Comparison of ENCODE assay signal across 1 cellular context in genomic region chr6:117674991-117675657, GRCh38.
A peak's percentile ranks its signal among the peaks of the same experiment; 100 is the strongest.
TF ChIP-seq lines count a peak whose summit lies in the region.

NUS1 (plus strand) TSS chr6:117675469; CDS start chr6:117675671, 202 bp downstream.

TF ChIP-seq in SK-N-SH, 30 proteins besides CTCF, POLR2A, EP300 and RAD21 (continued from another document):
- TF ChIP-seq, protein P1, sequence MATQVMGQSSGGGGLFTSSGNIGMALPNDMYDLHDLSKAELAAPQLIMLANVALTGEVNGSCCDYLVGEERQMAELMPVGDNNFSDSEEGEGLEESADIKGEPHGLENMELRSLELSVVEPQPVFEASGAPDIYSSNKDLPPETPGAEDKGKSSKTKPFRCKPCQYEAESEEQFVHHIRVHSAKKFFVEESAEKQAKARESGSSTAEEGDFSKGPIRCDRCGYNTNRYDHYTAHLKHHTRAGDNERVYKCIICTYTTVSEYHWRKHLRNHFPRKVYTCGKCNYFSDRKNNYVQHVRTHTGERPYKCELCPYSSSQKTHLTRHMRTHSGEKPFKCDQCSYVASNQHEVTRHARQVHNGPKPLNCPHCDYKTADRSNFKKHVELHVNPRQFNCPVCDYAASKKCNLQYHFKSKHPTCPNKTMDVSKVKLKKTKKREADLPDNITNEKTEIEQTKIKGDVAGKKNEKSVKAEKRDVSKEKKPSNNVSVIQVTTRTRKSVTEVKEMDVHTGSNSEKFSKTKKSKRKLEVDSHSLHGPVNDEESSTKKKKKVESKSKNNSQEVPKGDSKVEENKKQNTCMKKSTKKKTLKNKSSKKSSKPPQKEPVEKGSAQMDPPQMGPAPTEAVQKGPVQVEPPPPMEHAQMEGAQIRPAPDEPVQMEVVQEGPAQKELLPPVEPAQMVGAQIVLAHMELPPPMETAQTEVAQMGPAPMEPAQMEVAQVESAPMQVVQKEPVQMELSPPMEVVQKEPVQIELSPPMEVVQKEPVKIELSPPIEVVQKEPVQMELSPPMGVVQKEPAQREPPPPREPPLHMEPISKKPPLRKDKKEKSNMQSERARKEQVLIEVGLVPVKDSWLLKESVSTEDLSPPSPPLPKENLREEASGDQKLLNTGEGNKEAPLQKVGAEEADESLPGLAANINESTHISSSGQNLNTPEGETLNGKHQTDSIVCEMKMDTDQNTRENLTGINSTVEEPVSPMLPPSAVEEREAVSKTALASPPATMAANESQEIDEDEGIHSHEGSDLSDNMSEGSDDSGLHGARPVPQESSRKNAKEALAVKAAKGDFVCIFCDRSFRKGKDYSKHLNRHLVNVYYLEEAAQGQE (IDR thresholded peaks at IDR 0.05; ENCODE audit: low read depth, low read length), result 0 out of 2 replicates have a peak, but pooled peaks have one; percentile 47
- peak; percentile 58; the same call in 1 of the 2 replicates for TF ChIP-seq SIN3A (IDR thresholded peaks at IDR 0.05; ENCODE audit: borderline replicate concordance, low read depth, low read length)
- TF ChIP-seq MAX (IDR thresholded peaks at IDR 0.05; ENCODE audit: low read depth), result peak; percentile 83
- TF ChIP-seq TEAD4 (IDR thresholded peaks at IDR 0.05; ENCODE audit: borderline replicate concordance, insufficient read depth), result 0 out of 2 replicates have a peak, but pooled peaks have one; percentile 21
TF ChIP-seq in SK-N-SH: peak in this region for 14.
